In genomic region chr1:227131193-227131592, GRCh38 we compare ENCODE assay signal across 8 cellular contexts.
DNase-seq lines count a peak whose midpoint lies in the region; ATAC-seq and TF ChIP-seq lines count a peak whose summit lies in the region.

No MANE protein-coding gene starts in this region.

- no peaks in the 10 kb centered on the region for H3K27me3 ChIP-seq in GM23248 (replicated peaks; ENCODE audit: insufficient read depth)

- peaks cover 4% of the 10 kb centered on the region; the same call in 1 of the 2 replicates for H3K4me1 ChIP-seq in GM23248 (ENCODE audit: insufficient read depth)

- no peak overlapping the region for H3K27ac ChIP-seq in GM23248

- no peak for ATAC-seq in HG02571 (IDR thresholded peaks at IDR 0.05; ENCODE audit: unreplicated experiment)
- ATAC-seq in activated T-helper 17 cell treated with anti-CD3 and anti-CD28 coated beads, Interleukin-2, amount 50 U/mL, for 72 hours (replicated peaks), result no peak

- TF ChIP-seq CTCF in AG04449 (IDR thresholded peaks at IDR 0.05; ENCODE audit: insufficient read depth, low read length, missing control alignments), result peak; percentile 13

- no peak overlapping the region for H3K27ac Mint-ChIP-seq in activated T-helper 17 cell treated with anti-CD3 and anti-CD28 coated beads, Interleukin-2, amount 50 U/mL, for 72 hours

- no peak overlapping the region for H3K9ac ChIP-seq in GM23248

- no peaks in the 10 kb centered on the region for H3K79me2 ChIP-seq in GM23248 (ENCODE audit: insufficient read depth)

- H3K27me3 Mint-ChIP-seq in activated T-helper 17 cell treated with anti-CD3 and anti-CD28 coated beads, Interleukin-2, amount 50 U/mL, for 72 hours, result peaks cover 6% of the 10 kb centered on the region

- in situ Hi-C loops in GM23248 (cut with MboI), result loop anchor here (25.0 kb wide), 1 partner anchor 306 kb away; no protein-coding TSS in a partner anchor

- no peak overlapping the region for H3K4me3 Mint-ChIP-seq in activated T-helper 17 cell treated with anti-CD3 and anti-CD28 coated beads, Interleukin-2, amount 50 U/mL, for 72 hours

- DNase-seq in AG04449 (ENCODE audit: low read depth, low spot score), result no peak
- peak; percentile 77 for DNase-seq in GM23248
- DNase-seq in SW480 (ENCODE audit: low spot score), result peak; percentile 32
- peak; percentile 17 for DNase-seq in iPS-NIHi7 (ENCODE audit: extremely low spot score)
- no peak for DNase-seq in NCI-H2171 (lab: John Stamatoyannopoulos, UW)
- DNase-seq in ureter (ENCODE audit: low spot score), result no peak

- 0 out of 2 replicates have a peak, but pooled peaks cover 6% of the 10 kb centered on the region for H3F3A ChIP-seq in GM23248 (ENCODE audit: insufficient read depth)

- H3K4me1 Mint-ChIP-seq in activated T-helper 17 cell treated with anti-CD3 and anti-CD28 coated beads, Interleukin-2, amount 50 U/mL, for 72 hours, result no peaks in the 10 kb centered on the region

- H3K36me3 ChIP-seq in GM23248 (ENCODE audit: low read depth), result peaks cover 15% of the 10 kb centered on the region; the same call in 1 of the 2 replicates

- 66 to 69% methylated on average over 3 of the region's 3 CpGs for WGBS in GM23248 (ENCODE audit: low coverage in 1 of 2, low lambda C conversion rate in 2 of 2, missing lambda C conversion rate in 2 of 2), 2 experiments

- no peaks in the 10 kb centered on the region for H3K9me2 ChIP-seq in GM23248 (ENCODE audit: insufficient read depth)

- no peaks in the 10 kb centered on the region for H3K9me3 ChIP-seq in GM23248 (ENCODE audit: low read depth)

- H4K20me1 ChIP-seq in GM23248 (ENCODE audit: insufficient read depth), result no peaks in the 10 kb centered on the region

- H2AFZ ChIP-seq in GM23248, result no peak overlapping the region

- H3K36me3 Mint-ChIP-seq in activated T-helper 17 cell treated with anti-CD3 and anti-CD28 coated beads, Interleukin-2, amount 50 U/mL, for 72 hours (ENCODE audit: low read depth), result no peaks in the 10 kb centered on the region

- CTCF ChIA-PET in AG04449 (lab: Yijun Ruan, JAX), result interaction anchor here (0.6 to 2.3 kb wide), 14 partner anchors 9 to 306 kb away, joined by 3 to 8 read pairs (median 3); no protein-coding TSS in a partner anchor

- POLR2A ChIA-PET in AG04449 (lab: Yijun Ruan, JAX), result no interaction called here

- H3K4me2 ChIP-seq in GM23248 (ENCODE audit: unreplicated experiment), result no peak overlapping the region

- no peak overlapping the region for H3K4me3 ChIP-seq in AG04449 (ENCODE audit: low read depth, low read length)
- H3K4me3 ChIP-seq in GM23248, result no peak overlapping the region

- H3K9me3 Mint-ChIP-seq in activated T-helper 17 cell treated with anti-CD3 and anti-CD28 coated beads, Interleukin-2, amount 50 U/mL, for 72 hours, result no peaks in the 10 kb centered on the region

Comparison
In these comparisons a context has a peak if more than half of its experiments do, and no peak if none do; other contexts are left out.
1. DNase-seq: peak in GM23248 (single experiment), SW480 (single experiment) and iPS-NIHi7 (single experiment); none in AG04449 (single experiment), NCI-H2171 (single experiment) and ureter (single experiment).